Comparison of ENCODE assay signal across 1 cellular context in genomic region chr20:5156670-5157448, GRCh38.
TF ChIP-seq lines count a peak whose summit lies in the region.

No MANE protein-coding gene starts in this region.

TF ChIP-seq in HepG2, 621 proteins besides CTCF, POLR2A, EP300 and RAD21 (continued from another document and continues in another):
- TF ChIP-seq PRDM10 (CRISPR knock-in tag; IDR thresholded peaks at IDR 0.05; ENCODE audit: low read depth) (no peak), RFXANK (CRISPR knock-in tag; IDR thresholded peaks at IDR 0.05) (no peak), RCOR2 (CRISPR knock-in tag; IDR thresholded peaks at IDR 0.05) (peak; percentile 90), ZNF703 (CRISPR knock-in tag; IDR thresholded peaks at IDR 0.05; ENCODE audit: borderline replicate concordance) (no peak), ATF6 (CRISPR knock-in tag; conservative IDR thresholded peaks at IDR 0.05) (no peak), ZNF235 (CRISPR knock-in tag; IDR thresholded peaks at IDR 0.05; ENCODE audit: borderline replicate concordance) (no peak), ZNF101 (CRISPR knock-in tag; IDR thresholded peaks at IDR 0.05; ENCODE audit: borderline replicate concordance, low read depth) (no peak), TGIF2 (CRISPR knock-in tag; IDR thresholded peaks at IDR 0.05) (no peak), FOSL2 (CRISPR knock-in tag; IDR thresholded peaks at IDR 0.05) (peak; percentile 93), ZBTB49 (CRISPR knock-in tag; IDR thresholded peaks at IDR 0.05; ENCODE audit: borderline replicate concordance) (no peak), BRD4 (CRISPR knock-in tag; IDR thresholded peaks at IDR 0.05) (no peak), RFX5 (IDR thresholded peaks at IDR 0.05; ENCODE audit: low read depth, low read length) (no peak), ZNF768 (CRISPR knock-in tag; IDR thresholded peaks at IDR 0.05) (no peak), MLLT10 (CRISPR knock-in tag; IDR thresholded peaks at IDR 0.05) (no peak), HOXA7 (CRISPR knock-in tag; IDR thresholded peaks at IDR 0.05) (no peak), SNAPC2 (CRISPR knock-in tag; IDR thresholded peaks at IDR 0.05) (no peak), HNRNPL (IDR thresholded peaks at IDR 0.05; ENCODE audit: low read depth, low read length) (no peak), SRF (IDR thresholded peaks at IDR 0.05; ENCODE audit: low read depth, low read length) (no peak), TBX2 (CRISPR knock-in tag; IDR thresholded peaks at IDR 0.05; ENCODE audit: borderline replicate concordance) (no peak; the same call in 1 of the 2 replicates), BRCA1 (CRISPR knock-in tag; IDR thresholded peaks at IDR 0.05) (no peak), ATF1 (CRISPR knock-in tag; IDR thresholded peaks at IDR 0.05) (no peak), ZBTB44 (CRISPR knock-in tag; IDR thresholded peaks at IDR 0.05) (no peak), NPAS2 (CRISPR knock-in tag; IDR thresholded peaks at IDR 0.05; ENCODE audit: borderline replicate concordance) (no peak), ZSCAN21 (CRISPR knock-in tag; IDR thresholded peaks at IDR 0.05; ENCODE audit: borderline replicate concordance) (no peak), MED13 (CRISPR knock-in tag; IDR thresholded peaks at IDR 0.05) (no peak), ZNF691 (CRISPR knock-in tag; IDR thresholded peaks at IDR 0.05; ENCODE audit: borderline replicate concordance, low read depth) (peak; percentile 98), MAX (IDR thresholded peaks at IDR 0.05) (peak; percentile 29; the same call in 1 of the 2 replicates), KAT7 (CRISPR knock-in tag; IDR thresholded peaks at IDR 0.05; ENCODE audit: borderline replicate concordance) (no peak), HCFC1 (IDR thresholded peaks at IDR 0.05; ENCODE audit: low read depth, low read length) (no peak), ZNF660 (CRISPR knock-in tag; IDR thresholded peaks at IDR 0.05; ENCODE audit: borderline replicate concordance, low read depth) (no peak), ZNF710 (CRISPR knock-in tag; IDR thresholded peaks at IDR 0.05; ENCODE audit: borderline replicate concordance) (no peak), MYC (CRISPR knock-in tag; IDR thresholded peaks at IDR 0.05; ENCODE audit: borderline replicate concordance) (no peak), TFE3 (CRISPR knock-in tag; IDR thresholded peaks at IDR 0.05) (no peak; the same call in 1 of the 2 replicates), CENPT (CRISPR knock-in tag; IDR thresholded peaks at IDR 0.05; ENCODE audit: low read depth) (no peak), FUBP1 (CRISPR knock-in tag; IDR thresholded peaks at IDR 0.05; ENCODE audit: borderline replicate concordance) (no peak), SUZ12 (IDR thresholded peaks at IDR 0.05; ENCODE audit: low read depth, low read length) (no peak), ZNF343 (CRISPR knock-in tag; IDR thresholded peaks at IDR 0.05) (no peak), ZNF839 (CRISPR knock-in tag; IDR thresholded peaks at IDR 0.05; ENCODE audit: borderline replicate concordance) (no peak), TAF1 (CRISPR knock-in tag; IDR thresholded peaks at IDR 0.05) (no peak), PHF5A (CRISPR knock-in tag; IDR thresholded peaks at IDR 0.05; ENCODE audit: low read depth, unreplicated experiment) (no peak), ZNF580 (CRISPR knock-in tag; IDR thresholded peaks at IDR 0.05; ENCODE audit: borderline replicate concordance, low read depth) (no peak), SYNCRIP (IDR thresholded peaks at IDR 0.05; ENCODE audit: insufficient read depth, low read depth, low read length) (no peak), ZFY (CRISPR knock-in tag; IDR thresholded peaks at IDR 0.05) (no peak), TCF12 (IDR thresholded peaks at IDR 0.05) (no peak), TCF12 (CRISPR knock-in tag; IDR thresholded peaks at IDR 0.05) (no peak), SALL1 (CRISPR knock-in tag; IDR thresholded peaks at IDR 0.05) (peak; percentile 76), SP4 (CRISPR knock-in tag; IDR thresholded peaks at IDR 0.05) (no peak), MYNN (CRISPR knock-in tag; IDR thresholded peaks at IDR 0.05; ENCODE audit: low read depth) (no peak), SPEN (CRISPR knock-in tag; IDR thresholded peaks at IDR 0.05; ENCODE audit: low read depth) (peak; percentile 32; the same call in 1 of the 2 replicates), ZNF230 (CRISPR knock-in tag; IDR thresholded peaks at IDR 0.05) (no peak), ZNF362 (CRISPR knock-in tag; IDR thresholded peaks at IDR 0.05; ENCODE audit: borderline replicate concordance) (no peak), IKZF4 (CRISPR knock-in tag; IDR thresholded peaks at IDR 0.05; ENCODE audit: borderline replicate concordance, low read depth, not compliant biosample characterization) (no peak)
